ENCODE assay signal across 8 cellular contexts in genomic region chr11:64809781-64810241, GRCh38. TPM values are rescaled to one million over a fixed set of nuclear protein-coding genes. Genes with fewer than 3 reads are reported as not detected.
DNase-seq lines count a peak whose midpoint lies in the region; ATAC-seq and TF ChIP-seq lines count a peak whose summit lies in the region.

No MANE protein-coding gene starts in this region.

- peak overlapping the region; percentile 97 for H3K4me3 Mint-ChIP-seq in activated naive CD4-positive, alpha-beta T cell treated with anti-CD3 and anti-CD28 coated beads for 36 hours

- 2% methylated on average over 44 of the region's 44 CpGs for WGBS in HUES64
- WGBS in psoas muscle, 3 donors = 4 to 8% (median 8%) methylated on average over 30 to 44 of the region's 44 CpGs

- no peaks in the 10 kb centered on the region for H3K9me3 ChIP-seq in HUES64 (ENCODE audit: insufficient read depth, low read depth, low read length)
- H3K9me3 ChIP-seq in cardiac muscle cell (ENCODE audit: low read depth) = no peaks in the 10 kb centered on the region
- H3K9me3 ChIP-seq in psoas muscle = no peaks in the 10 kb centered on the region

- peaks cover 2% of the 10 kb centered on the region for H3K36me3 Mint-ChIP-seq in activated naive CD4-positive, alpha-beta T cell treated with anti-CD3 and anti-CD28 coated beads for 36 hours (ENCODE audit: low read depth)

- ATAC-seq in psoas muscle = peak in 3 of 4 donors; percentile 1 to 31 (median 16)
- ATAC-seq in HG03457 (IDR thresholded peaks at IDR 0.05; ENCODE audit: unreplicated experiment) = no peak

- peak overlapping the region; percentile 60; the same call in 1 of the 2 replicates for H3K27ac ChIP-seq in HUES64 (ENCODE audit: low read depth, low read length)
- peak overlapping the region; percentile 26 for H3K27ac ChIP-seq in cardiac muscle cell
- peak overlapping the region; percentile 54 for H3K27ac ChIP-seq in psoas muscle

- CTCF ChIA-PET in activated naive CD4-positive, alpha-beta T cell treated with anti-CD3 and anti-CD28 coated beads for 36 hours (lab: Charles Lee) = interaction anchor here (0.6 to 1.7 kb wide), 4 partner anchors 66 to 895 kb away, joined by 3 to 6 read pairs (median 4); partner anchors contain the start of gene RASGRP2

- peaks cover 20% of the 10 kb centered on the region for H3K4me1 Mint-ChIP-seq in activated naive CD4-positive, alpha-beta T cell treated with anti-CD3 and anti-CD28 coated beads for 36 hours (ENCODE audit: low read depth)

- H3K4me3 ChIP-seq in HUES64 (ENCODE audit: low read length) = peak overlapping the region; percentile 94
- peak overlapping the region; percentile 97 for H3K4me3 ChIP-seq in cardiac muscle cell
- H3K4me3 ChIP-seq in psoas muscle = peak overlapping the region; percentile 76

- H3K9ac ChIP-seq in HUES64 (ENCODE audit: low read depth, low read length) = peak overlapping the region; percentile 61

- H3K36me3 ChIP-seq in HUES64 (ENCODE audit: insufficient read depth, low read length) (peaks cover 28% of the 10 kb centered on the region), cardiac muscle cell (peaks cover 17% of the 10 kb centered on the region), psoas muscle (ENCODE audit: insufficient read depth in 1 of 2, low read depth in 1 of 2) (peaks cover 0 to 38% of the 10 kb centered on the region in 2 donors)

- H3K27me3 ChIP-seq in HUES64 (ENCODE audit: insufficient read depth, low read length) (no peaks in the 10 kb centered on the region), cardiac muscle cell (no peaks in the 10 kb centered on the region), psoas muscle (ENCODE audit: insufficient read depth in 3 of 3, low read length in 2 of 3) (no peaks in the 10 kb centered on the region)

- TF ChIP-seq CTCF in cardiac muscle cell (IDR thresholded peaks at IDR 0.05; ENCODE audit: low read depth, low read length) (no peak), psoas muscle (IDR thresholded peaks at IDR 0.05) (no peak)

- H3K4me1 ChIP-seq in HUES64 (ENCODE audit: insufficient read depth, low read length) = peaks cover 5% of the 10 kb centered on the region
- no peaks in the 10 kb centered on the region for H3K4me1 ChIP-seq in cardiac muscle cell (ENCODE audit: low read depth)
- H3K4me1 ChIP-seq in psoas muscle = peaks cover 9% of the 10 kb centered on the region

- no peaks in the 10 kb centered on the region for H3K9me3 Mint-ChIP-seq in activated naive CD4-positive, alpha-beta T cell treated with anti-CD3 and anti-CD28 coated beads for 36 hours

- H3K27me3 Mint-ChIP-seq in activated naive CD4-positive, alpha-beta T cell treated with anti-CD3 and anti-CD28 coated beads for 36 hours (ENCODE audit: low read depth) = no peaks in the 10 kb centered on the region

- intact Hi-C loops in activated naive CD4-positive, alpha-beta T cell treated with anti-CD3 and anti-CD28 coated beads for 36 hours (cut with micrococcal nuclease) = loop anchor here (2.0 kb wide), 2 partner anchors 31 to 67 kb away; partner anchors contain the start of gene SF1
- intact Hi-C loops in psoas muscle (cut with DNase I) = loop anchor here in 1 of 2 donors (1.0 kb wide), 1 partner anchor 68 kb away; the partner anchor contains the start of gene EHD1

- peak; percentile 26 for DNase-seq in DMS53 treated with DMSO at 0.1 percent for 48 hours (lab: John Stamatoyannopoulos, UW; ENCODE audit: unreplicated experiment)
- no peak for DNase-seq in activated naive CD4-positive, alpha-beta T cell treated with anti-CD3 and anti-CD28 coated beads for 36 hours
- peak; percentile 19 to 62 for DNase-seq in cardiac muscle cell (ENCODE audit: low read depth in 1 of 2, low spot score in 1 of 2)
- DNase-seq in psoas muscle = no peak
- no peak for DNase-seq in globus pallidus (ENCODE audit: low spot score)
- DNase-seq in HCEC 1CT = no peak

- peak overlapping the region; percentile 84 for H3K27ac Mint-ChIP-seq in activated naive CD4-positive, alpha-beta T cell treated with anti-CD3 and anti-CD28 coated beads for 36 hours

RNA-seq across cellular contexts. Expression of gene MEN1, which starts 0.5 kb away (rescaled TPM):
- polyA plus RNA-seq in HUES64 (2013, experiment 1 of 2) = 31.5 TPM
- 36.6 TPM for polyA plus RNA-seq in HUES64 (2013, experiment 2 of 2)
- 10 to 100 TPM; 23.9 TPM for total RNA-seq in activated naive CD4-positive, alpha-beta T cell treated with anti-CD3 and anti-CD28 coated beads for 36 hours
- total RNA-seq in cardiac muscle cell (26.7 and 27.7 TPM in 2 replicates), psoas muscle (10 to 100 TPM in 2 of 4 donors, 1 to 10 TPM in 2; 7.2 to 13.5 (median 10.3) TPM)
- polyA plus RNA-seq in cardiac muscle cell (57.5 and 62.1 TPM in 2 replicates), psoas muscle (10 to 100 TPM in 2 of 3 donors, 1 to 10 TPM in 1; 8.7 to 21.2 (median 12.9) TPM)

RNA-seq across cellular contexts. Expression of gene MAP4K2, which starts 6.8 kb away (rescaled TPM):
- polyA plus RNA-seq in HUES64 (2013, experiment 1 of 2) = 14.1 TPM
- 16.9 TPM for polyA plus RNA-seq in HUES64 (2013, experiment 2 of 2)
- total RNA-seq in activated naive CD4-positive, alpha-beta T cell treated with anti-CD3 and anti-CD28 coated beads for 36 hours = 10 to 100 TPM; 69.5 to 73.9 TPM
- total RNA-seq in cardiac muscle cell (24.3 and 35.9 TPM in 2 replicates), psoas muscle (1 to 10 TPM; 3.0 to 6.7 (median 4.0) TPM)
- polyA plus RNA-seq in cardiac muscle cell (16.1 and 31.1 TPM in 2 replicates), psoas muscle (1 to 10 TPM; 4.5 to 6.1 (median 5.6) TPM)

RNA-seq across cellular contexts. Expression of gene SF1, which starts 31.5 kb away (rescaled TPM):
- 208 TPM for polyA plus RNA-seq in HUES64 (2013, experiment 1 of 2)
- 212 TPM for polyA plus RNA-seq in HUES64 (2013, experiment 2 of 2)
- 100 to 1,000 TPM; 303 to 320 TPM for total RNA-seq in activated naive CD4-positive, alpha-beta T cell treated with anti-CD3 and anti-CD28 coated beads for 36 hours
- total RNA-seq in cardiac muscle cell = 168 and 360 TPM in 2 replicates
- 143 and 233 TPM in 2 replicates for polyA plus RNA-seq in cardiac muscle cell
- 100 to 1,000 TPM; 150 to 210 (median 184) TPM for total RNA-seq in psoas muscle
- 10 to 100 TPM; 56.2 to 89.6 (median 65.4) TPM for polyA plus RNA-seq in psoas muscle

RNA-seq across cellular contexts. Expression of gene CDC42BPG, which starts 34.6 kb away (rescaled TPM):
- 4.0 TPM for polyA plus RNA-seq in HUES64 (2013, experiment 1 of 2)
- polyA plus RNA-seq in HUES64 (2013, experiment 2 of 2) = 4.4 TPM
- under 1 TPM; 0.32 to 0.41 TPM for total RNA-seq in activated naive CD4-positive, alpha-beta T cell treated with anti-CD3 and anti-CD28 coated beads for 36 hours
- total RNA-seq in cardiac muscle cell (4.6 and 10.1 TPM in 2 replicates), psoas muscle (1 to 10 TPM in 1 of 4 donors, under 1 TPM in 2, not detected in 1; 0.05 to 2.2 (median 0.08) TPM)
- polyA plus RNA-seq in cardiac muscle cell (2.2 and 3.5 TPM in 2 replicates), psoas muscle (under 1 TPM; 0.04 to 0.06 (median 0.05) TPM)

RNA-seq across cellular contexts. Expression of gene PYGM, which starts 50.0 kb away (rescaled TPM):
- 2.8 TPM for polyA plus RNA-seq in HUES64 (2013, experiment 1 of 2)
- polyA plus RNA-seq in HUES64 (2013, experiment 2 of 2) = 2.5 TPM
- total RNA-seq in activated naive CD4-positive, alpha-beta T cell treated with anti-CD3 and anti-CD28 coated beads for 36 hours = under 1 TPM; 0.64 to 0.89 TPM
- total RNA-seq in cardiac muscle cell = 246 and 281 TPM in 2 replicates
- polyA plus RNA-seq in cardiac muscle cell = 244 and 260 TPM in 2 replicates
- total RNA-seq in psoas muscle = 1,000 to 10,000 TPM; 1,536 to 2,203 (median 1,794) TPM
- polyA plus RNA-seq in psoas muscle = 1,000 to 10,000 TPM in 2 of 3 donors, 100 to 1,000 TPM in 1; 511 to 1,840 (median 1,729) TPM

Comparison
In these comparisons a context has a peak if more than half of its experiments do, and no peak if none do; other contexts are left out.
1. DNase-seq: peak in DMS53 treated with DMSO at 0.1 percent for 48 hours (single experiment) and cardiac muscle cell (2 of 2); none in activated naive CD4-positive, alpha-beta T cell treated with anti-CD3 and anti-CD28 coated beads for 36 hours (single experiment), psoas muscle (0 of 2), globus pallidus (single experiment) and HCEC 1CT (single experiment).
2. Peak in every context shown above with its lines, with median percentiles within 50 percentile points of each other: H3K27ac ChIP-seq and H3K4me3 ChIP-seq.